In the genomic region with DNA sequence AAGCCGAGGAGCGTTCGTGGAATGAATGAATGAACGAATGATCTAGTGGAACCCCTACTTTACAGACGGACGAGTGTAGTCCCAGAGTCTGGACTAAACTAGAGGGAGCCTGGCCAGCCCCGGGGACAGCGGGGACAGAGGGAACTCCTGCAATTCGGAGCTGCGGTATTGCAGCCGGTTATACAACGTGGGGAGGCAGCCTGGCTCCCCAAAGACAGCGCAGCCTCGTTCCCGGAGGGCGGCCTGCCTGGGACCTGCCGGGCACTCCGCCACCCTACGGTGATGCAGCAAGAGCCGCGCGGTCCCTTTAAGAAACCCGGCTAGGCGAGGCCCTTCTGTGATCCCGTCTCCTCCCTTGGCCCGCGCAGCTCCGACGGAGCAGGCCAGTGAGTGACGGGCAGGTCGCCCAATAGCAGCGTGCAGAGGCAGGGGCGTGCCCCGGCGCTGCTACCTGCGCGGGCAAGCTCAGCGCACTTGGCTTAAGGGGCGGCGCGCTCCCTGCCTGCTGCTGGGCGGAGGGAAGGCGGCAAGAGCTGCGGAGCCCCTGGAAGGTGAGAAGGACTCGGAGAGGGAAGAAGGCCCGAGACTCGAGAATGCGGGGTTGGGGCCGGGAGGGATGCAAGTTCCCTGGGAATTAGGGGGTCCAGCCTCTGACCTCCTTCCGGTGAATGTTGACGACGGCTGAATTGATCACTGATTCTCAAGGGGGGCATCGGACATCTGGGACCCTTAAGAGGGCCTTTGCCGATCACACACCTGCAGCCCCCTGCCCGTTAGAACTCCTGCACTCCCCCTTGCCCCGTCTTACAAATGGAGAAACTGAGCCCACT, we compare ENCODE assay signal across 8 cellular contexts. TPM values are rescaled to one million over a fixed set of nuclear protein-coding genes. Genes with fewer than 3 reads are reported as not detected.
A peak's percentile ranks its signal among the peaks of the same experiment; 100 is the strongest.
DNase-seq lines count a peak whose midpoint lies in the region; TF ChIP-seq lines count a peak whose summit lies in the region.

A gene with protein sequence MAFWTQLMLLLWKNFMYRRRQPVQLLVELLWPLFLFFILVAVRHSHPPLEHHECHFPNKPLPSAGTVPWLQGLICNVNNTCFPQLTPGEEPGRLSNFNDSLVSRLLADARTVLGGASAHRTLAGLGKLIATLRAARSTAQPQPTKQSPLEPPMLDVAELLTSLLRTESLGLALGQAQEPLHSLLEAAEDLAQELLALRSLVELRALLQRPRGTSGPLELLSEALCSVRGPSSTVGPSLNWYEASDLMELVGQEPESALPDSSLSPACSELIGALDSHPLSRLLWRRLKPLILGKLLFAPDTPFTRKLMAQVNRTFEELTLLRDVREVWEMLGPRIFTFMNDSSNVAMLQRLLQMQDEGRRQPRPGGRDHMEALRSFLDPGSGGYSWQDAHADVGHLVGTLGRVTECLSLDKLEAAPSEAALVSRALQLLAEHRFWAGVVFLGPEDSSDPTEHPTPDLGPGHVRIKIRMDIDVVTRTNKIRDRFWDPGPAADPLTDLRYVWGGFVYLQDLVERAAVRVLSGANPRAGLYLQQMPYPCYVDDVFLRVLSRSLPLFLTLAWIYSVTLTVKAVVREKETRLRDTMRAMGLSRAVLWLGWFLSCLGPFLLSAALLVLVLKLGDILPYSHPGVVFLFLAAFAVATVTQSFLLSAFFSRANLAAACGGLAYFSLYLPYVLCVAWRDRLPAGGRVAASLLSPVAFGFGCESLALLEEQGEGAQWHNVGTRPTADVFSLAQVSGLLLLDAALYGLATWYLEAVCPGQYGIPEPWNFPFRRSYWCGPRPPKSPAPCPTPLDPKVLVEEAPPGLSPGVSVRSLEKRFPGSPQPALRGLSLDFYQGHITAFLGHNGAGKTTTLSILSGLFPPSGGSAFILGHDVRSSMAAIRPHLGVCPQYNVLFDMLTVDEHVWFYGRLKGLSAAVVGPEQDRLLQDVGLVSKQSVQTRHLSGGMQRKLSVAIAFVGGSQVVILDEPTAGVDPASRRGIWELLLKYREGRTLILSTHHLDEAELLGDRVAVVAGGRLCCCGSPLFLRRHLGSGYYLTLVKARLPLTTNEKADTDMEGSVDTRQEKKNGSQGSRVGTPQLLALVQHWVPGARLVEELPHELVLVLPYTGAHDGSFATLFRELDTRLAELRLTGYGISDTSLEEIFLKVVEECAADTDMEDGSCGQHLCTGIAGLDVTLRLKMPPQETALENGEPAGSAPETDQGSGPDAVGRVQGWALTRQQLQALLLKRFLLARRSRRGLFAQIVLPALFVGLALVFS (N-terminal part only) (plus strand): TSS at position 462 of the 830 bp plus-strand sequence. CDS start 1,255 bp downstream, outside the sequence.

- POLR2A ChIA-PET in HEK293T (lab: Yijun Ruan, JAX): interaction anchor here (0.7 to 3.8 kb wide), 6 partner anchors 10 to 287 kb away, joined by 3 to 29 read pairs (median 5); a partner anchor contains a TSS

- CTCF ChIA-PET in HEK293T (lab: Yijun Ruan, JAX): no interaction called here

- peak; percentile 98 for DNase-seq in GDM1 (lab: John Stamatoyannopoulos, UW)
- DNase-seq in HEK293T (ENCODE audit: extremely low spot score): peak; percentile 95
- DNase-seq in MV-4-11 (lab: John Stamatoyannopoulos, UW): peak; percentile 98
- DNase-seq in SJSA1 (ENCODE audit: low read depth in 1 of 2, low spot score in 2 of 2): peak; percentile 97 to 99
- peak; percentile 99 for DNase-seq in activated gamma-delta T cell treated with anti-CD3 and anti-CD28 coated beads, Interleukin-2, amount 50 U/mL, for 16 hours (ENCODE audit: low read depth)
- peak; percentile 87 for DNase-seq in foreskin melanocyte
- peak; percentile 91 for DNase-seq in stromal cell of bone marrow (ENCODE audit: low read depth)

- H2AFZ ChIP-seq in neuron (ENCODE audit: low read depth, low read length): peak within 1 kb of the TSS; percentile 78

- no peak within 1 kb of the TSS for H3K27ac ChIP-seq in SJSA1

- peaks cover 47% of the 10 kb centered on the region for H3K36me3 ChIP-seq in SJSA1
- peaks cover 22% of the 10 kb centered on the region for H3K36me3 ChIP-seq in neuron (ENCODE audit: insufficient read depth, low read length)

- H3K9me3 ChIP-seq in SJSA1 (replicated peaks) (no peaks in the 10 kb centered on the region), neuron (ENCODE audit: low read length) (no peaks in the 10 kb centered on the region)

- H3K27me3 ChIP-seq in SJSA1 (replicated peaks): no peaks in the 10 kb centered on the region
- no peaks in the 10 kb centered on the region for H3K27me3 ChIP-seq in neuron (ENCODE audit: insufficient read depth, low read length)

- peaks cover 48% of the 10 kb centered on the region for H3K4me1 ChIP-seq in SJSA1 (replicated peaks)
- peaks cover 18% of the 10 kb centered on the region for H3K4me1 ChIP-seq in neuron (ENCODE audit: insufficient read depth, low read length)

- H3K4me3 ChIP-seq in SJSA1 (peak within 1 kb of the TSS; percentile 30), neuron (ENCODE audit: low read length) (peak within 1 kb of the TSS; percentile 59)

TF ChIP-seq in HEK293T, 16 proteins besides CTCF, POLR2A, EP300 and RAD21:
- TF ChIP-seq, protein P1, sequence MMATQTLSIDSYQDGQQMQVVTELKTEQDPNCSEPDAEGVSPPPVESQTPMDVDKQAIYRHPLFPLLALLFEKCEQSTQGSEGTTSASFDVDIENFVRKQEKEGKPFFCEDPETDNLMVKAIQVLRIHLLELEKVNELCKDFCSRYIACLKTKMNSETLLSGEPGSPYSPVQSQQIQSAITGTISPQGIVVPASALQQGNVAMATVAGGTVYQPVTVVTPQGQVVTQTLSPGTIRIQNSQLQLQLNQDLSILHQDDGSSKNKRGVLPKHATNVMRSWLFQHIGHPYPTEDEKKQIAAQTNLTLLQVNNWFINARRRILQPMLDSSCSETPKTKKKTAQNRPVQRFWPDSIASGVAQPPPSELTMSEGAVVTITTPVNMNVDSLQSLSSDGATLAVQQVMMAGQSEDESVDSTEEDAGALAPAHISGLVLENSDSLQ (IDR thresholded peaks at IDR 0.05): peak; percentile 100
- TF ChIP-seq ZNF384 (IDR thresholded peaks at IDR 0.05) (no peak), HDGF (IDR thresholded peaks at IDR 0.05; ENCODE audit: borderline replicate concordance) (0 out of 2 replicates have a peak, but pooled peaks have one; percentile 55), L3MBTL2 (conservative IDR thresholded peaks at IDR 0.05) (peak; percentile 72), NFRKB (IDR thresholded peaks at IDR 0.05) (no peak), CTBP1 (IDR thresholded peaks at IDR 0.05; ENCODE audit: borderline replicate concordance) (no peak), ARNT (IDR thresholded peaks at IDR 0.05) (no peak), ELF4 (IDR thresholded peaks at IDR 0.05) (no peak), SUZ12 (IDR thresholded peaks at IDR 0.05) (no peak)

RNA-seq across cellular contexts. Expression of the gene that starts here (rescaled TPM):
- 0.82 and 3.9 TPM in 2 replicates for total RNA-seq in SJSA1 (2014; rRNA removed; shearing (Covaris generic))
